In genomic region chr6:138774370-138774769, GRCh38 we compare ENCODE assay signal across 8 cellular contexts. TPM values are rescaled to one million over a fixed set of nuclear protein-coding genes. Genes with fewer than 3 reads are reported as not detected.
DNase-seq lines count a peak whose midpoint lies in the region; TF ChIP-seq lines count a peak whose summit lies in the region.

No MANE protein-coding gene starts in this region.

- no peaks in the 10 kb centered on the region for H3K27me3 Mint-ChIP-seq in Calu3 (ENCODE audit: unreplicated experiment)

- peak overlapping the region; percentile 95 for H3K4me3 Mint-ChIP-seq in Calu3 (ENCODE audit: low read depth, unreplicated experiment)

- DNase-seq in Calu3 (no peak), SJCRH30 (no peak), fibroblast of mammary gland (ENCODE audit: low read depth) (peak; percentile 6), NCI-H1105 treated with DMSO at 0.1 percent for 48 hours (lab: John Stamatoyannopoulos, UW) (no peak), posterior cingulate gyrus (no peak), DMS53 (lab: John Stamatoyannopoulos, UW) (no peak)
- DNase-seq in activated CD4-positive, CD25-positive, alpha-beta regulatory T cell treated with anti-CD3 and anti-CD28 coated beads, Interleukin-2, amount 50 U/mL, for 72 hours: no peak

- CTCF ChIA-PET in Calu3 (lab: Charles Lee): no interaction called here

- H3K27me3 ChIP-seq in SJCRH30: no peaks in the 10 kb centered on the region
- no peaks in the 10 kb centered on the region for H3K27me3 ChIP-seq in parathyroid adenoma (ENCODE audit: control insufficient read depth, insufficient read depth, low read length)

- no peak overlapping the region; the same call in 1 of the 2 replicates for H3K27ac ChIP-seq in SJCRH30
- peak overlapping the region; percentile 5 for H3K27ac ChIP-seq in parathyroid adenoma

- H3K4me1 ChIP-seq in SJCRH30: no peaks in the 10 kb centered on the region; the same call in 1 of the 2 replicates
- peaks cover 5% of the 10 kb centered on the region for H3K4me1 ChIP-seq in parathyroid adenoma

- H3K4me3 ChIP-seq in SJCRH30: peak overlapping the region; percentile 85
- peak overlapping the region; percentile 95 for H3K4me3 ChIP-seq in fibroblast of mammary gland (ENCODE audit: control insufficient read depth, low read depth, low read length)
- H3K4me3 ChIP-seq in parathyroid adenoma (ENCODE audit: low read depth, low read length): peak overlapping the region; percentile 96

- H3K4me2 ChIP-seq in parathyroid adenoma (ENCODE audit: low read length): peak overlapping the region; percentile 54

- H3K9me3 ChIP-seq in SJCRH30 (replicated peaks): no peaks in the 10 kb centered on the region
- no peaks in the 10 kb centered on the region for H3K9me3 ChIP-seq in parathyroid adenoma (ENCODE audit: control insufficient read depth, low read length)

- peak overlapping the region; percentile 74 for H2AFZ ChIP-seq in parathyroid adenoma

- H3K27ac Mint-ChIP-seq in Calu3 (ENCODE audit: unreplicated experiment): no peak overlapping the region

- BruUV-seq in Calu3 (replicated peaks; lab: Mats Ljungman, UMichigan): no TSS peak

- H3K36me3 ChIP-seq in SJCRH30 (no peaks in the 10 kb centered on the region), parathyroid adenoma (ENCODE audit: control insufficient read depth, insufficient read depth, low read length) (no peaks in the 10 kb centered on the region)

- H3K4me1 Mint-ChIP-seq in Calu3 (ENCODE audit: low read depth, unreplicated experiment): no peaks in the 10 kb centered on the region

- intact Hi-C loops in Calu3 (cut with micrococcal nuclease; ENCODE audit: unreplicated experiment): loop anchor here (10.0 kb wide), 1 partner anchor 350 kb away; no protein-coding TSS in a partner anchor
- intact Hi-C loops in posterior cingulate gyrus (cut with DNase I): loop anchor here (5.0 kb wide), 1 partner anchor 347 kb away; no protein-coding TSS in a partner anchor

- no peaks in the 10 kb centered on the region for H3K9me3 Mint-ChIP-seq in Calu3 (ENCODE audit: low read depth, unreplicated experiment)

- H3K36me3 Mint-ChIP-seq in Calu3 (ENCODE audit: insufficient read depth, unreplicated experiment): peaks cover 12% of the 10 kb centered on the region

- H3K79me2 ChIP-seq in parathyroid adenoma: peaks cover 8% of the 10 kb centered on the region

- no peak overlapping the region for H3K9ac ChIP-seq in parathyroid adenoma

- TF ChIP-seq CTCF in Calu3 (IDR thresholded peaks at IDR 0.05; ENCODE audit: unreplicated experiment) (no peak), fibroblast of mammary gland (conservative IDR thresholded peaks at IDR 0.05; ENCODE audit: control insufficient read depth, insufficient read depth, low read depth, low read length) (no peak), parathyroid adenoma (IDR thresholded peaks at IDR 0.05) (no peak)

RNA-seq across cellular contexts. Expression of gene CCDC28A, which starts 0.8 kb away (rescaled TPM):
- 9.8 and 12.1 TPM in 2 replicates for total RNA-seq in Calu3 (2022)
- total RNA-seq in SJCRH30 (2014; rRNA removed; shearing (Covaris generic)): 9.7 and 12.5 TPM in 2 replicates

RNA-seq across cellular contexts. Expression of gene ECT2L, which starts 21.5 kb away (rescaled TPM):
- not detected in 2 replicates for total RNA-seq in Calu3 (2022)
- not detected in 2 replicates for total RNA-seq in SJCRH30 (2014; rRNA removed; shearing (Covaris generic))
